14 cellular contexts compared by ENCODE assay signal in genomic region chr1:16071614-16072013, GRCh38. TPM values are rescaled to one million over a fixed set of nuclear protein-coding genes. Genes with fewer than 3 reads are reported as not detected.
DNase-seq lines count a peak whose midpoint lies in the region; ATAC-seq and TF ChIP-seq lines count a peak whose summit lies in the region.
"Had no signal": no experiment of that assay in that cellular context is flagged by ENCODE, and none has a peak within 500 bp of the region (broad histone marks: within the 10 kb centered on the region; RNA-seq: fewer than 3 reads in every experiment).

No MANE protein-coding gene starts in this region.

- POLR2A ChIA-PET in HCT116 (lab: Charles Lee) (no interaction called here), HEK293T (lab: Yijun Ruan, JAX) (no interaction called here)
- POLR2A ChIA-PET in CD8-positive, alpha-beta T cell (lab: Charles Lee) = no interaction called here

- TF ChIP-seq CTCF in HCT116 (IDR thresholded peaks at IDR 0.05 in 2 of 3, conservative IDR thresholded peaks at IDR 0.05 in 1 of 3; ENCODE audit: borderline replicate concordance in 1 of 3, insufficient read depth in 1 of 3, low read depth in 2 of 3, low read length in 2 of 3) = no peak
- no peak for TF ChIP-seq CTCF in neural crest cell (conservative IDR thresholded peaks at IDR 0.05)
- TF ChIP-seq CTCF in CD8-positive, alpha-beta T cell (IDR thresholded peaks at IDR 0.05) = no peak

- no peaks in the 10 kb centered on the region for H3K9me3 Mint-ChIP-seq in activated T-helper 17 cell treated with anti-CD3 and anti-CD28 coated beads, Interleukin-2, amount 50 U/mL, for 72 hours
- H3K9me3 Mint-ChIP-seq in neural crest cell = no peaks in the 10 kb centered on the region
- H3K9me3 Mint-ChIP-seq in CD8-positive, alpha-beta T cell = no peaks in the 10 kb centered on the region

- no peaks in the 10 kb centered on the region for H3K36me3 ChIP-seq in HCT116 (ENCODE audit: control insufficient read depth in 1 of 2, insufficient read depth in 2 of 2, low read length in 2 of 2)
- H3K36me3 ChIP-seq in CD8-positive, alpha-beta T cell (ENCODE audit: insufficient read depth, low read length) = no peaks in the 10 kb centered on the region
- H3K36me3 ChIP-seq: HAP-1 had no signal

- H3K9me2 ChIP-seq in HCT116 (ENCODE audit: insufficient read depth) = no peaks in the 10 kb centered on the region

- H2AFZ ChIP-seq in HCT116 (ENCODE audit: low read depth, low read length, poor library complexity, severe bottlenecking) = no peak overlapping the region

- no peaks in the 10 kb centered on the region for H3K36me3 Mint-ChIP-seq in activated T-helper 17 cell treated with anti-CD3 and anti-CD28 coated beads, Interleukin-2, amount 50 U/mL, for 72 hours (ENCODE audit: low read depth)
- H3K36me3 Mint-ChIP-seq in neural crest cell (ENCODE audit: low read depth) = no peaks in the 10 kb centered on the region
- H3K36me3 Mint-ChIP-seq in CD8-positive, alpha-beta T cell = no peaks in the 10 kb centered on the region

- no peak for ATAC-seq in HCT116
- no peak for ATAC-seq in activated T-helper 17 cell treated with anti-CD3 and anti-CD28 coated beads, Interleukin-2, amount 50 U/mL, for 72 hours (replicated peaks)
- ATAC-seq in SK-N-SH treated with all-trans-retinoic acid at 6 μM for 48 hours = no peak
- no peak for ATAC-seq in CD8-positive, alpha-beta T cell
- ATAC-seq: A549, HepG2 had no signal

- H3K79me2 ChIP-seq in HCT116 (ENCODE audit: insufficient read depth, low read length) = no peaks in the 10 kb centered on the region

- peaks cover 9% of the 10 kb centered on the region for H3K27me3 Mint-ChIP-seq in activated T-helper 17 cell treated with anti-CD3 and anti-CD28 coated beads, Interleukin-2, amount 50 U/mL, for 72 hours
- peaks cover 13% of the 10 kb centered on the region for H3K27me3 Mint-ChIP-seq in neural crest cell (ENCODE audit: low read depth)
- H3K27me3 Mint-ChIP-seq in CD8-positive, alpha-beta T cell (ENCODE audit: low read depth) = peaks cover 18% of the 10 kb centered on the region

- H4K20me1 ChIP-seq in HCT116 (ENCODE audit: insufficient read depth) = no peaks in the 10 kb centered on the region

- H3K4me2 ChIP-seq in HCT116 (ENCODE audit: low read length) = no peak overlapping the region

- peak overlapping the region; percentile 4 for H3K4me3 Mint-ChIP-seq in activated T-helper 17 cell treated with anti-CD3 and anti-CD28 coated beads, Interleukin-2, amount 50 U/mL, for 72 hours
- H3K4me3 Mint-ChIP-seq in neural crest cell = peak overlapping the region; percentile 79
- H3K4me3 Mint-ChIP-seq in CD8-positive, alpha-beta T cell = no peak overlapping the region

- TF ChIP-seq RAD21 in HCT116 (IDR thresholded peaks at IDR 0.05; ENCODE audit: low read depth) = no peak

- no peak overlapping the region for H3K27ac Mint-ChIP-seq in activated T-helper 17 cell treated with anti-CD3 and anti-CD28 coated beads, Interleukin-2, amount 50 U/mL, for 72 hours
- H3K27ac Mint-ChIP-seq in neural crest cell (ENCODE audit: unreplicated experiment) = no peak overlapping the region
- no peak overlapping the region for H3K27ac Mint-ChIP-seq in CD8-positive, alpha-beta T cell
- H3K27ac Mint-ChIP-seq: CD14-positive monocyte had no signal

- intact Hi-C loops in HCT116 (cut with micrococcal nuclease) = loop anchor here (2.0 kb wide), 1 partner anchor 63 kb away; no protein-coding TSS in a partner anchor
- intact Hi-C loops in CD8-positive, alpha-beta T cell (cut with DNase I, micrococcal nuclease) = loop anchor here in 1 of 2 experiments (10.0 kb wide), 1 partner anchor 293 kb away; the partner anchor contains the start of gene SZRD1

- no peaks in the 10 kb centered on the region for H3K9me3 ChIP-seq in HCT116 (ENCODE audit: control insufficient read depth in 1 of 2, insufficient read depth in 1 of 2, low read depth in 1 of 2, low read length in 2 of 2)
- H3K9me3 ChIP-seq in CD8-positive, alpha-beta T cell (ENCODE audit: low read length) = no peaks in the 10 kb centered on the region
- H3K9me3 ChIP-seq: A549, HAP-1 had no signal

- CTCF ChIA-PET in HCT116 (lab: Charles Lee) = interaction anchor here (1.7 kb wide), 1 partner anchor 117 kb away, joined by 9 read pairs; no protein-coding TSS in a partner anchor
- CTCF ChIA-PET in HEK293T (lab: Yijun Ruan, JAX) = interaction anchor here (0.6 to 2.0 kb wide), 3 partner anchors 11 to 171 kb away, joined by 3 to 8 read pairs (median 6); no protein-coding TSS in a partner anchor
- CTCF ChIA-PET in CD8-positive, alpha-beta T cell (lab: Charles Lee) = interaction anchor here (0.6 to 17.9 kb wide), 4 partner anchors 7 to 254 kb away, joined by 5 to 473 read pairs (median 30); no protein-coding TSS in a partner anchor

- TSS peak; percentile 26 for BruUV-seq in HCT116 (replicated peaks; lab: Mats Ljungman, UMichigan)

- DNase-seq in HCT116 (ENCODE audit: low read depth, low spot score) (no peak), neural crest cell (ENCODE audit: low read depth, low spot score) (no peak), HEK293T (ENCODE audit: extremely low spot score) (no peak)
- DNase-seq in CD8-positive, alpha-beta T cell = no peak
- DNase-seq: DMS53, GOT3 had no signal

- H3K9ac ChIP-seq in HCT116 (ENCODE audit: low read length) = no peak overlapping the region

- no peak overlapping the region for H3K4me3 ChIP-seq in HCT116 (replicated peaks in 1 of 2; ENCODE audit: low read depth in 1 of 2, low read length in 2 of 2)
- no peak overlapping the region for H3K4me3 ChIP-seq in CD8-positive, alpha-beta T cell (ENCODE audit: low read depth, low read length)
- H3K4me3 ChIP-seq: A549, HAP-1 had no signal

- no peaks in the 10 kb centered on the region for H3K27me3 ChIP-seq in HCT116 (ENCODE audit: insufficient read depth, low read length)
- H3K27me3 ChIP-seq in CD8-positive, alpha-beta T cell (ENCODE audit: insufficient read depth, low read length) = peaks cover 12% of the 10 kb centered on the region

- H3K27ac ChIP-seq in HCT116 (ENCODE audit: low read depth, low read length) = no peak overlapping the region; the same call in 1 of the 2 replicates
- H3K27ac ChIP-seq in CD8-positive, alpha-beta T cell (ENCODE audit: low read depth, low read length) = no peak overlapping the region

- H3K4me1 ChIP-seq in HCT116 (ENCODE audit: control insufficient read depth in 1 of 2, insufficient read depth in 2 of 2, low read length in 2 of 2) = peaks cover 21 to 51% of the 10 kb centered on the region in 2 experiments
- H3K4me1 ChIP-seq in CD8-positive, alpha-beta T cell (ENCODE audit: insufficient read depth, low read length) = peaks cover 10% of the 10 kb centered on the region

- TF ChIP-seq POLR2A in HCT116 (IDR thresholded peaks at IDR 0.05; ENCODE audit: borderline replicate concordance, extremely low read depth, insufficient read depth, insufficient read length) = no peak

- RAD21 ChIA-PET in HCT116 (lab: Charles Lee; ENCODE audit: low non-redundant PET in 1 of 2, low total read pairs in 2 of 2, uncharacterized antibody in 2 of 2, unreplicated experiment in 2 of 2) = no interaction called here

- peaks cover 9% of the 10 kb centered on the region for H3K4me1 Mint-ChIP-seq in activated T-helper 17 cell treated with anti-CD3 and anti-CD28 coated beads, Interleukin-2, amount 50 U/mL, for 72 hours
- peaks cover 17% of the 10 kb centered on the region for H3K4me1 Mint-ChIP-seq in neural crest cell
- peaks cover 17% of the 10 kb centered on the region for H3K4me1 Mint-ChIP-seq in CD8-positive, alpha-beta T cell (ENCODE audit: low read depth)

TF ChIP-seq in HCT116, 20 proteins besides CTCF, POLR2A, EP300 and RAD21:
- TF ChIP-seq SP1 (IDR thresholded peaks at IDR 0.05; ENCODE audit: low read depth) = no peak
TF ChIP-seq in HCT116: peak in this region for 0.

TF ChIP-seq in SK-N-SH treated with all-trans-retinoic acid at 6 μM for 48 hours, 23 proteins besides CTCF, POLR2A, EP300 and RAD21 (continues in another document):
- TF ChIP-seq TOX (CRISPR knock-in tag; IDR thresholded peaks at IDR 0.05; ENCODE audit: borderline replicate concordance) = no peak
- no peak for TF ChIP-seq CSDC2 (CRISPR knock-in tag; IDR thresholded peaks at IDR 0.05)

TF ChIP-seq in HEK293T, 16 proteins besides CTCF, POLR2A, EP300 and RAD21:
- TF ChIP-seq PKNOX1 (IDR thresholded peaks at IDR 0.05) = no peak
- TF ChIP-seq TARDBP (IDR thresholded peaks at IDR 0.05) = no peak

RNA-seq across cellular contexts. Expression of gene FAM131C, which starts 1.8 kb away (rescaled TPM):
- total RNA-seq in HCT116 (2021; ENCODE audit: unreplicated experiment) = 11.6 TPM
- 16.5 and 17.4 TPM in 2 replicates for polyA plus RNA-seq in HCT116 (2012)
- under 1 TPM; 0.24 to 0.69 TPM for total RNA-seq in activated T-helper 17 cell treated with anti-CD3 and anti-CD28 coated beads, Interleukin-2, amount 50 U/mL, for 72 hours
- total RNA-seq in neural crest cell = 0.48 and 0.68 TPM in 2 replicates
- total RNA-seq in CD8-positive, alpha-beta T cell = not detected
- total RNA-seq: HepG2 had no signal
- polyA plus RNA-seq: CD14-positive monocyte had no signal

RNA-seq across cellular contexts. Expression of gene CLCNKB, which starts 28.0 kb away (rescaled TPM):
- total RNA-seq in HCT116 (2021; ENCODE audit: unreplicated experiment) = 0.81 TPM
- polyA plus RNA-seq in HCT116 (2012) = 1.1 and 1.2 TPM in 2 replicates
- under 1 TPM in 1 of 2 donors, not detected in 1; 0.13 TPM for total RNA-seq in activated T-helper 17 cell treated with anti-CD3 and anti-CD28 coated beads, Interleukin-2, amount 50 U/mL, for 72 hours
- total RNA-seq in neural crest cell = 0.30 TPM in 2 replicates
- total RNA-seq in CD8-positive, alpha-beta T cell = not detected
- total RNA-seq: HepG2 had no signal
- polyA plus RNA-seq: CD14-positive monocyte had no signal

RNA-seq across cellular contexts. Expression of gene CLCNKA, which starts 49.8 kb away (rescaled TPM):
- total RNA-seq in HCT116 (2021; ENCODE audit: unreplicated experiment) (0.10 TPM), neural crest cell (not detected in 2 replicates)
- 0.34 and 0.37 TPM in 2 replicates for polyA plus RNA-seq in HCT116 (2012)
- under 1 TPM in 1 of 2 donors, not detected in 1; 0.40 TPM for total RNA-seq in activated T-helper 17 cell treated with anti-CD3 and anti-CD28 coated beads, Interleukin-2, amount 50 U/mL, for 72 hours
- total RNA-seq in CD8-positive, alpha-beta T cell = not detected
- total RNA-seq: Daoy, HepG2 had no signal
- polyA plus RNA-seq: AG04450, CD14-positive monocyte had no signal

RNA-seq across cellular contexts. Expression of gene HSPB7, which starts 53.8 kb away (rescaled TPM):
- total RNA-seq in HCT116 (2021; ENCODE audit: unreplicated experiment) (0.27 TPM), neural crest cell (not detected in 2 replicates)
- 0.04 and 0.09 TPM in 2 replicates for polyA plus RNA-seq in HCT116 (2012)
- total RNA-seq in activated T-helper 17 cell treated with anti-CD3 and anti-CD28 coated beads, Interleukin-2, amount 50 U/mL, for 72 hours = not detected
- not detected for total RNA-seq in CD8-positive, alpha-beta T cell
- total RNA-seq: HepG2 had no signal
- polyA plus RNA-seq: A549, CD14-positive monocyte had no signal
